In genomic region chr5:14168139-14168792, GRCh38 we compare ENCODE assay signal across 9 cellular contexts. TPM values are rescaled to one million over a fixed set of nuclear protein-coding genes. Genes with fewer than 3 reads are reported as not detected.
DNase-seq lines count a peak whose midpoint lies in the region; ATAC-seq, FAIRE-seq and TF ChIP-seq lines count a peak whose summit lies in the region.
"Had no signal": no experiment of that assay in that cellular context is flagged by ENCODE, and none has a peak within 500 bp of the region (broad histone marks: within the 10 kb centered on the region; RNA-seq: fewer than 3 reads in every experiment).

No MANE protein-coding gene starts in this region.

- no peak overlapping the region for H3K27ac ChIP-seq in coronary artery

- peak; percentile 73 for FAIRE-seq in GM12892 (lab: Jason Lieb, UNC)

- no peaks in the 10 kb centered on the region for H3K27me3 Mint-ChIP-seq in naive B cell

- H3K36me3 Mint-ChIP-seq in naive B cell: peaks cover 0 to 15% of the 10 kb centered on the region in 2 donors

- peak overlapping the region; percentile 82 to 95 (median 89) for H3K4me3 Mint-ChIP-seq in naive B cell

- DNase-seq in GM12892 (ENCODE audit: insufficient read length) (no peak), NCI-H69 (lab: John Stamatoyannopoulos, UW) (peak; percentile 31), naive B cell (peak; percentile 49), coronary artery (ENCODE audit: low spot score) (no peak), NCI-H1436 treated with DMSO at 0.1 percent for 48 hours (lab: John Stamatoyannopoulos, UW) (no peak), A172 (ENCODE audit: low spot score) (no peak)
- DNase-seq in activated effector memory CD4-positive, alpha-beta T cell treated with Interleukin-2 at 50 U/mL for 16 hours: no peak

- TF ChIP-seq CTCF in coronary artery (IDR thresholded peaks at IDR 0.05): no peak

- TF ChIP-seq POLR2A in GM12892 (IDR thresholded peaks at IDR 0.05; ENCODE audit: low read depth, low read length): peak; percentile 65; the same call in 1 of the 2 replicates

- peak overlapping the region; percentile 74 to 97 (median 94) for H3K27ac Mint-ChIP-seq in naive B cell

- no peak overlapping the region for H3K4me3 ChIP-seq in coronary artery
- H3K4me3 ChIP-seq: skin epidermis had no signal

- ATAC-seq in GM21825 (IDR thresholded peaks at IDR 0.05; ENCODE audit: unreplicated experiment) (peak; percentile 42), naive B cell (ENCODE audit: low read depth in 2 of 2) (peak; percentile 71 to 75)

- peaks cover 71 to 83% (median 82%) of the 10 kb centered on the region in 3 donors for H3K4me1 Mint-ChIP-seq in naive B cell

- peaks cover 0 to 4% (median 0%) of the 10 kb centered on the region in 7 donors for H3K9me3 Mint-ChIP-seq in naive B cell

RNA-seq across cellular contexts. Expression of gene TRIO, which starts 25.1 kb away (rescaled TPM):
- 77.8 TPM for polyA plus RNA-seq in GM12892 (2012; ENCODE audit: missing spikeins)
- polyA plus RNA-seq in naive B cell (ENCODE audit: low read depth in 6 of 6): 10 to 100 TPM in 4 of 6 donors, 1 to 10 TPM in 2; 7.3 to 16.4 (median 11.1) TPM
- total RNA-seq in A172 (2014; rRNA removed; shearing (Covaris generic)): 120 and 180 TPM in 2 replicates

Comparison
In these comparisons a context has a peak if more than half of its experiments do, and no peak if none do; other contexts are left out.
1. DNase-seq: peak in NCI-H69 (single experiment) and naive B cell (single experiment); none in GM12892 (single experiment), activated effector memory CD4-positive, alpha-beta T cell treated with Interleukin-2 at 50 U/mL for 16 hours (single experiment), coronary artery (single experiment), NCI-H1436 treated with DMSO at 0.1 percent for 48 hours (single experiment) and A172 (single experiment).